21 cellular contexts compared by ENCODE assay signal in genomic region chr2:36146765-36147164, GRCh38.
DNase-seq lines count a peak whose midpoint lies in the region; ATAC-seq, FAIRE-seq and TF ChIP-seq lines count a peak whose summit lies in the region.
"Had no signal": no experiment of that assay in that cellular context is flagged by ENCODE, and none has a peak within 500 bp of the region (broad histone marks: within the 10 kb centered on the region; RNA-seq: fewer than 3 reads in every experiment).

No MANE protein-coding gene starts in this region.

- no peak overlapping the region for H3K27ac Mint-ChIP-seq in activated CD4-positive, alpha-beta T cell treated with anti-CD3 and anti-CD28 coated beads for 36 hours
- H3K27ac Mint-ChIP-seq in T-helper 2 cell treated with Interferon-gamma antibody and Interleukin-4, amounts not matched to agents 5 μg/mL and 100 μg/mL, for 36 hours = peak overlapping the region; percentile 66
- H3K27ac Mint-ChIP-seq in effector memory CD8-positive, alpha-beta T cell = peak overlapping the region in 1 of 2 donors; percentile 66
- H3K27ac Mint-ChIP-seq: CD14-positive monocyte had no signal

- H3K4me1 Mint-ChIP-seq in activated CD4-positive, alpha-beta T cell treated with anti-CD3 and anti-CD28 coated beads for 36 hours = peaks cover 11% of the 10 kb centered on the region
- peaks cover 31% of the 10 kb centered on the region for H3K4me1 Mint-ChIP-seq in T-helper 2 cell treated with Interferon-gamma antibody and Interleukin-4, amounts not matched to agents 5 μg/mL and 100 μg/mL, for 36 hours (ENCODE audit: low read depth)
- H3K4me1 Mint-ChIP-seq in effector memory CD8-positive, alpha-beta T cell (ENCODE audit: low read depth in 2 of 2) = peaks cover 15% of the 10 kb centered on the region in 2 donors
- H3K4me1 Mint-ChIP-seq: CD14-positive monocyte had no signal

- TF ChIP-seq CTCF in foreskin fibroblast (IDR thresholded peaks at IDR 0.05; ENCODE audit: low read depth, low read length) = no peak

- POLR2A ChIA-PET in activated CD4-positive, alpha-beta T cell treated with anti-CD3 and anti-CD28 coated beads for 36 hours (lab: Charles Lee) = no interaction called here

- H3K4me3 Mint-ChIP-seq in activated CD4-positive, alpha-beta T cell treated with anti-CD3 and anti-CD28 coated beads for 36 hours = no peak overlapping the region
- peak overlapping the region; percentile 72 for H3K4me3 Mint-ChIP-seq in T-helper 2 cell treated with Interferon-gamma antibody and Interleukin-4, amounts not matched to agents 5 μg/mL and 100 μg/mL, for 36 hours
- H3K4me3 Mint-ChIP-seq in effector memory CD8-positive, alpha-beta T cell = peak overlapping the region in 1 of 2 donors; percentile 28
- H3K4me3 Mint-ChIP-seq: CD14-positive monocyte had no signal

- H3K9me3 Mint-ChIP-seq in activated CD4-positive, alpha-beta T cell treated with anti-CD3 and anti-CD28 coated beads for 36 hours (ENCODE audit: low read depth) = no peaks in the 10 kb centered on the region
- H3K9me3 Mint-ChIP-seq in T-helper 2 cell treated with Interferon-gamma antibody and Interleukin-4, amounts not matched to agents 5 μg/mL and 100 μg/mL, for 36 hours = no peaks in the 10 kb centered on the region
- H3K9me3 Mint-ChIP-seq in effector memory CD8-positive, alpha-beta T cell = no peaks in the 10 kb centered on the region

- DNase-seq in activated CD4-positive, alpha-beta T cell treated with anti-CD3 and anti-CD28 coated beads for 36 hours = no peak
- DNase-seq in activated CD4-positive, alpha-beta T cell treated with anti-CD3 and anti-CD28 coated beads for 4 hours = no peak
- DNase-seq in GM19239 (ENCODE audit: insufficient read length, low spot score) (no peak), foreskin fibroblast (no peak), Ammon's horn (ENCODE audit: low spot score) (no peak)
- no peak for DNase-seq in T-helper 2 cell treated with Interferon-gamma antibody and Interleukin-4, amounts not matched to agents 5 μg/mL and 100 μg/mL, for 36 hours (ENCODE audit: low spot score)
- DNase-seq in effector memory CD8-positive, alpha-beta T cell = no peak
- DNase-seq: AML-193, DMS 273 treated with DMSO at 0.1 percent for 48 hours, NCI-H1417, NCI-H187, NCI-H2227 treated with DMSO at 0.1 percent for 48 hours, NCI-H510A treated with DMSO at 0.1 percent for 48 hours, NCI-H774, SHP77 had no signal

- CTCF ChIA-PET in activated CD4-positive, alpha-beta T cell treated with anti-CD3 and anti-CD28 coated beads for 36 hours (lab: Charles Lee) = interaction anchor here (0.7 kb wide), 1 partner anchor 355 kb away, joined by 4 read pairs; no protein-coding TSS in a partner anchor

- ATAC-seq in activated CD4-positive, alpha-beta T cell treated with anti-CD3 and anti-CD28 coated beads for 36 hours = peak; percentile 23
- peak; percentile 17 for ATAC-seq in effector memory CD8-positive, alpha-beta T cell (replicated peaks)
- ATAC-seq in GM21619 (IDR thresholded peaks at IDR 0.05; ENCODE audit: unreplicated experiment) = no peak
- ATAC-seq: K562 had no signal

- FAIRE-seq in GM19239 (lab: Jason Lieb, UNC) = peak; percentile 55
- FAIRE-seq: G401.6, H54, K562 had no signal

- peaks cover 7% of the 10 kb centered on the region for H3K27me3 Mint-ChIP-seq in activated CD4-positive, alpha-beta T cell treated with anti-CD3 and anti-CD28 coated beads for 36 hours
- peaks cover 45% of the 10 kb centered on the region for H3K27me3 Mint-ChIP-seq in T-helper 2 cell treated with Interferon-gamma antibody and Interleukin-4, amounts not matched to agents 5 μg/mL and 100 μg/mL, for 36 hours (ENCODE audit: low read depth)
- no peaks in the 10 kb centered on the region for H3K27me3 Mint-ChIP-seq in effector memory CD8-positive, alpha-beta T cell

- H3K4me3 ChIP-seq in foreskin fibroblast (ENCODE audit: low read depth in 1 of 2, low read length in 2 of 2) = no peak overlapping the region
- H3K4me3 ChIP-seq: K562, SK-N-MC had no signal

- intact Hi-C loops in activated CD4-positive, alpha-beta T cell treated with anti-CD3 and anti-CD28 coated beads for 36 hours (cut with DNase I, micrococcal nuclease) = loop anchor here (1.0 to 5.0 kb wide), 3 partner anchors 22 to 101 kb away; no protein-coding TSS in a partner anchor

- no peaks in the 10 kb centered on the region for H3K36me3 Mint-ChIP-seq in activated CD4-positive, alpha-beta T cell treated with anti-CD3 and anti-CD28 coated beads for 36 hours (ENCODE audit: low read depth)
- no peaks in the 10 kb centered on the region for H3K36me3 Mint-ChIP-seq in T-helper 2 cell treated with Interferon-gamma antibody and Interleukin-4, amounts not matched to agents 5 μg/mL and 100 μg/mL, for 36 hours (ENCODE audit: low read depth)
- no peaks in the 10 kb centered on the region for H3K36me3 Mint-ChIP-seq in effector memory CD8-positive, alpha-beta T cell (ENCODE audit: insufficient read depth)
- H3K36me3 Mint-ChIP-seq: CD14-positive monocyte had no signal
